In the genomic region with DNA sequence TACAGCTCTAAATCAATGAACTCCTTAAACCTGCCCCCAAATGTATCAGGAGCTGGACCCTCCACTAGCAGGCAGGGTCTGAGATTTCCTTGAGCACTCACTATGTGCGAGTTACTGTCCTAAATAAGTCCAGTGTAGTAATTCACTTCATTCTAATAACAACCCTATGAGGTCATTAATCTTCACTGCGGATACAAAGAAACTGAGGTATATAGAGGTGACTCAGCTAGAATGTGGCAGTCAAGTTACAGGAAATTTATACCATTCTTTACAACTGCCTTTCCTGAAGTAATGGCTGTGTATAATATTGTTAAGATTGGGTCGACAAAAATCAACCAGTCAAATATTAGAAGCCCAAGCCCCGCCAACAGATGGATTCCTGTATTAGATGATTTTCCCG, we compare ENCODE assay signal across 29 cellular contexts.
DNase-seq lines count a peak whose midpoint lies in the region; ATAC-seq and FAIRE-seq lines count a peak whose summit lies in the region.
"Had no signal": no experiment of that assay in that cellular context is flagged by ENCODE, and none has a peak within 500 bp of the region (broad histone marks: within the 10 kb centered on the region; RNA-seq: fewer than 3 reads in every experiment).

No MANE protein-coding gene starts in this region.

- no peak for FAIRE-seq in RCC 7860 (lab: Jason Lieb, UNC)
- FAIRE-seq: A549, kidney, small intestine had no signal

- no peak overlapping the region for H2BK5ac ChIP-seq in mesenchymal stem cell (ENCODE audit: low read depth, low read length, poor library complexity, severe bottlenecking)

- no peak overlapping the region for H3K4me2 ChIP-seq in mesenchymal stem cell (ENCODE audit: low read length, poor library complexity, severe bottlenecking)
- H3K4me2 ChIP-seq: A549 had no signal

- no peaks in the 10 kb centered on the region for H3K79me2 ChIP-seq in ACC112 (ENCODE audit: control insufficient read depth, insufficient read depth, low read length, unreplicated experiment)

- no peak overlapping the region for H3K18ac ChIP-seq in mesenchymal stem cell (ENCODE audit: low read depth in 1 of 2, low read length in 2 of 2)

- no peak overlapping the region for H2AK5ac ChIP-seq in mesenchymal stem cell (ENCODE audit: low read length, severe bottlenecking)

- H2AFZ ChIP-seq in ACC112 (ENCODE audit: low read length, unreplicated experiment) (peak overlapping the region; percentile 34), mesenchymal stem cell (ENCODE audit: low read depth, low read length) (no peak overlapping the region)

- H2BK12ac ChIP-seq in mesenchymal stem cell (ENCODE audit: low read length in 2 of 2), result no peak overlapping the region

- H3K79me1 ChIP-seq in mesenchymal stem cell (replicated peaks; ENCODE audit: low read length, poor library complexity, severe bottlenecking), result no peaks in the 10 kb centered on the region

- no CpG with 5 or more reads among the region's 5 CpGs for WGBS in mesenchymal stem cell

- H3K4me1 ChIP-seq in ACC112 (ENCODE audit: control insufficient read depth, insufficient read depth, low read length, unreplicated experiment), result peaks cover 25% of the 10 kb centered on the region
- peaks cover 1% of the 10 kb centered on the region for H3K4me1 ChIP-seq in mesenchymal stem cell (ENCODE audit: control insufficient read depth, insufficient read depth, low read depth, low read length)
- H3K4me1 ChIP-seq: A549, adrenal gland, tibial nerve had no signal

- H3K4ac ChIP-seq in mesenchymal stem cell (ENCODE audit: low read depth in 1 of 2, low read length in 2 of 2), result no peak overlapping the region

- ATAC-seq in HG03520 (IDR thresholded peaks at IDR 0.05; ENCODE audit: unreplicated experiment), result no peak
- ATAC-seq: A549; CD8-positive, alpha-beta T cell had no signal

- H2BK120ac ChIP-seq in mesenchymal stem cell (ENCODE audit: low read depth, low read length), result no peak overlapping the region

- no peak overlapping the region for H4K91ac ChIP-seq in mesenchymal stem cell (ENCODE audit: low read length)

- DNase-seq in RCC 7860 (ENCODE audit: low spot score), result peak; percentile 24
- DNase-seq in dermis blood vessel endothelial cell, result peak; percentile 51
- peak; percentile 32 for DNase-seq in mesenchymal stem cell
- DNase-seq in DMS153 treated with DMSO at 0.1 percent for 48 hours (lab: John Stamatoyannopoulos, UW; ENCODE audit: unreplicated experiment), result no peak
- DNase-seq in NCI-H1092 treated with DMSO at 0.1 percent for 48 hours (lab: John Stamatoyannopoulos, UW), result no peak
- DNase-seq in DMS 273 (lab: John Stamatoyannopoulos, UW; ENCODE audit: unreplicated experiment), result no peak
- DNase-seq: activated B cell treated with CpG ODN at 0.5 μM for 24 hours; activated CD8-positive, alpha-beta memory T cell treated with anti-CD3 and anti-CD28 coated beads, Interleukin-2, amount 50 U/mL, for 4 hours; activated naive CD4-positive, alpha-beta T cell treated with anti-CD3 and anti-CD28 coated beads for 36 hours; CD8-positive, alpha-beta T cell; cortex of kidney; DMS153; endodermal cell; GDM1; kidney; NCI-H1048; NCI-H1694 treated with DMSO at 0.1 percent for 48 hours; NCI-H2171; NCI-H526; nephron progenitor cell; ovary; SHP77 treated with DMSO at 0.1 percent for 48 hours; small intestine; stimulated activated CD4-positive, alpha-beta T cell treated with anti-CD3 and anti-CD28 coated beads, Interleukin-1b, Interleukin-23, amount 100 ng/mL, for 48 hours had no signal

- H4K8ac ChIP-seq in mesenchymal stem cell (ENCODE audit: low read length), result no peak overlapping the region

- H3K4me3 ChIP-seq in ACC112 (ENCODE audit: low read depth, low read length) (peak overlapping the region; percentile 19; the same call in 1 of the 2 replicates), mesenchymal stem cell (ENCODE audit: insufficient read depth in 1 of 2, low read depth in 1 of 2, low read length in 2 of 2) (no peak overlapping the region)
- H3K4me3 ChIP-seq: A549, adrenal gland, ovary, tibial nerve had no signal

- H3K14ac ChIP-seq in mesenchymal stem cell (ENCODE audit: low read length in 2 of 2), result no peak overlapping the region

- H3K36me3 ChIP-seq in ACC112 (ENCODE audit: insufficient read depth, low read length) (no peaks in the 10 kb centered on the region), mesenchymal stem cell (ENCODE audit: control insufficient read depth in 1 of 2, insufficient read depth in 2 of 2, low read depth in 1 of 2, low read length in 2 of 2) (no peaks in the 10 kb centered on the region)
- H3K36me3 ChIP-seq: adrenal gland, ovary, tibial nerve had no signal

- H3K27ac ChIP-seq in ACC112 (ENCODE audit: low read depth, low read length) (peak overlapping the region; percentile 86), mesenchymal stem cell (ENCODE audit: low read length, poor library complexity, severe bottlenecking) (peak overlapping the region; percentile 8)
- H3K27ac ChIP-seq: A549, adrenal gland, ovary had no signal

- no peak overlapping the region for H3K23ac ChIP-seq in mesenchymal stem cell (ENCODE audit: low read length in 2 of 2)

- H3K9ac ChIP-seq in mesenchymal stem cell (ENCODE audit: low read length), result peak overlapping the region; percentile 41

- H3K27me3 ChIP-seq in ACC112 (ENCODE audit: insufficient read depth, low read length) (no peaks in the 10 kb centered on the region), mesenchymal stem cell (ENCODE audit: control insufficient read depth in 1 of 2, insufficient read depth in 1 of 2, low read length in 2 of 2) (no peaks in the 10 kb centered on the region)
- H3K27me3 ChIP-seq: adrenal gland, ovary, tibial nerve had no signal

- no peak overlapping the region for H2BK15ac ChIP-seq in mesenchymal stem cell (ENCODE audit: low read depth, poor library complexity, severe bottlenecking)

- no peaks in the 10 kb centered on the region for H3K9me3 ChIP-seq in mesenchymal stem cell (ENCODE audit: control insufficient read depth, low read length)
- H3K9me3 ChIP-seq: A549, adrenal gland, ovary, tibial nerve had no signal

Comparison
In these comparisons a context has a peak if more than half of its experiments do, and no peak if none do; other contexts are left out.
1. DNase-seq: peak in RCC 7860 (single experiment), dermis blood vessel endothelial cell (single experiment) and mesenchymal stem cell (single experiment); none in DMS153 treated with DMSO at 0.1 percent for 48 hours (single experiment), NCI-H1092 treated with DMSO at 0.1 percent for 48 hours (single experiment) and DMS 273 (single experiment).